1 cellular context compared by ENCODE assay signal in the genomic region with DNA sequence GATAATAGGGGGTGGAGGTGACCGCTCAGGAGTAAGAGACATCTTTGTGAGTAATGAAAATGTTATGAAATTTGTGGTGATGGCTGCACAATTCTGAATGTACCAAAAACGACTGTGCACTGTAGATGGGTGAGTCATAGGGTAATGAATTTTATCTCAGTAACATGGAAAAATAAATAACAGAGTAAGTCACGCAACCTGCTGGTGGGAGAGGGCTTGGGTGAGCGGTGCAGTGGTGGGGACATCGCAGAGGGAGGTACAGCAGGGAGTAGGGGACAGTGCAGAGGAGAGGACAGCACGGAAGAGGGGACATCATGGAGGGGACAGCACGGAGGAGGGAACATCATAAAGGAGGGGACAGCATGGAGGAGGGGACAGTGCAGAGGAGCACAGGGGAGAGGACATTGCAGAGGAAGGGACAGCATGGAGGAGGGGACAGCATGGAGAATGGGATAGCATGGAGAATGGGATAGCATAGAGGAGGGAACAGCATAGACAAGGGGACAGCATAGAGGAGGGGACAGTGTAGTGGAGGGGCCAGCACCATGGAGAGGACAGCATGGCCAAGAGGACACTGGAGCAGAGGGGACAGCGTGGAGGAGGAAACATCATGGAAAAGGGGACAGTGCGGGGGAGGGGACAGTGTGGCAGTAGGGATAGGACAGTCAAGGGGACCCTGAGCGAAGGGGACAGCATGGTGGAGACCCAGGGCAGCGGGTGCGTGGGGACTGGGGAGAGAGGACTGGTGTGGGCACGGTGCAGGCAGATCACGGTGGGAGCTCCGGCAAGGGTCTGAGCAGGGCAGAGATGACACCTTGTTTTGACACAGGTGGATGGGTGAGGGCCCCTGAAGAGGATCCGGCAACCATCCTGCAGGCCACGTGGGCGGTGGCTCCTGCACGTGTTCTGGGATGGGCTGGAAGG.
TF ChIP-seq lines count a peak whose summit lies in the region.

No MANE protein-coding gene starts in this region.

TF ChIP-seq in K562, 482 proteins besides CTCF, POLR2A, EP300 and RAD21 (continued from another document):
- TF ChIP-seq ZMIZ1 (IDR thresholded peaks at IDR 0.05; ENCODE audit: low read depth in 2 of 2, low read length in 2 of 2): no peak
- no peak for TF ChIP-seq ZNF197 (CRISPR knock-in tag; IDR thresholded peaks at IDR 0.05; ENCODE audit: low read depth)
- TF ChIP-seq ZNF263 (CRISPR knock-in tag; IDR thresholded peaks at IDR 0.05; ENCODE audit: borderline replicate concordance): 0 out of 2 replicates have a peak, but pooled peaks have one; percentile 20
- TF ChIP-seq SMARCA4 (IDR thresholded peaks at IDR 0.05): peak; percentile 25; the same call in 1 of the 2 replicates
- TF ChIP-seq PHB (CRISPR knock-in tag; IDR thresholded peaks at IDR 0.05): no peak
- no peak for TF ChIP-seq HNRNPK (IDR thresholded peaks at IDR 0.05; ENCODE audit: low read depth, low read length, poor library complexity, severe bottlenecking)
- no peak for TF ChIP-seq CEBPG (CRISPR knock-in tag; IDR thresholded peaks at IDR 0.05)
- TF ChIP-seq CEBPG (tag; conservative IDR thresholded peaks at IDR 0.05 in 1 of 2, IDR thresholded peaks at IDR 0.05 in 1 of 2): no peak
- TF ChIP-seq, protein P1, sequence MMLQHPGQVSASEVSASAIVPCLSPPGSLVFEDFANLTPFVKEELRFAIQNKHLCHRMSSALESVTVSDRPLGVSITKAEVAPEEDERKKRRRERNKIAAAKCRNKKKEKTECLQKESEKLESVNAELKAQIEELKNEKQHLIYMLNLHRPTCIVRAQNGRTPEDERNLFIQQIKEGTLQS (IDR thresholded peaks at IDR 0.05): peak; percentile 63
- TF ChIP-seq, protein P1 (CRISPR knock-in tag; conservative IDR thresholded peaks at IDR 0.05): no peak
